In genomic region chr1:81802601-81803422, GRCh38 we compare ENCODE assay signal across 9 cellular contexts. TPM values are rescaled to one million over a fixed set of nuclear protein-coding genes. Genes with fewer than 3 reads are reported as not detected.
DNase-seq lines count a peak whose midpoint lies in the region; ATAC-seq and TF ChIP-seq lines count a peak whose summit lies in the region.
"Had no signal": no experiment of that assay in that cellular context is flagged by ENCODE, and none has a peak within 500 bp of the region (broad histone marks: within the 10 kb centered on the region; RNA-seq: fewer than 3 reads in every experiment).

No MANE protein-coding gene starts in this region.

- peak overlapping the region; percentile 99 for H3K4me3 ChIP-seq in HUES48 (ENCODE audit: low read depth, low read length)
- H3K4me3 ChIP-seq in CD8-positive, alpha-beta memory T cell (ENCODE audit: low read length), result no peak overlapping the region

- peak; percentile 46 for DNase-seq in Ammon's horn (ENCODE audit: low spot score)
- DNase-seq in SKM-1 treated with dmso at 0.1 percent for 144 hours (lab: John Stamatoyannopoulos, UW; ENCODE audit: unreplicated experiment), result peak; percentile 21
- peak; percentile 13 for DNase-seq in globus pallidus (ENCODE audit: low spot score)
- DNase-seq in omental fat pad (ENCODE audit: low spot score), result no peak
- no peak for DNase-seq in CD8-positive, alpha-beta memory T cell
- no peak for DNase-seq in cerebellar nuclear complex (lab: John Stamatoyannopoulos, UW)

- H3K9ac ChIP-seq in HUES48 (ENCODE audit: low read depth, low read length), result peak overlapping the region; percentile 62

- POLR2A ChIA-PET in CD8-positive, alpha-beta memory T cell (lab: Charles Lee), result no interaction called here

- 0 out of 2 replicates have a peak, but pooled peaks cover 2% of the 10 kb centered on the region for H3K27me3 ChIP-seq in HUES48 (ENCODE audit: control insufficient read depth, insufficient read depth, low read length)
- H3K27me3 ChIP-seq in CD8-positive, alpha-beta memory T cell (ENCODE audit: insufficient read depth, low read length, poor library complexity, severe bottlenecking), result no peaks in the 10 kb centered on the region

- H3K36me3 Mint-ChIP-seq in CD8-positive, alpha-beta memory T cell, result peaks cover 0 to 5% (median 0%) of the 10 kb centered on the region in 3 donors

- no peak for TF ChIP-seq CTCF in omental fat pad (IDR thresholded peaks at IDR 0.05)

- no peak overlapping the region for H3K27ac Mint-ChIP-seq in CD8-positive, alpha-beta memory T cell

- no peaks in the 10 kb centered on the region for H3K4me1 Mint-ChIP-seq in CD8-positive, alpha-beta memory T cell

- no peaks in the 10 kb centered on the region for H3K36me3 ChIP-seq in HUES48 (ENCODE audit: control insufficient read depth, insufficient read depth, low read length)
- no peaks in the 10 kb centered on the region for H3K36me3 ChIP-seq in CD8-positive, alpha-beta memory T cell (ENCODE audit: insufficient read depth, low read length)

- H3K4me3 Mint-ChIP-seq in CD8-positive, alpha-beta memory T cell, result no peak overlapping the region

- no peaks in the 10 kb centered on the region for H3K9me3 ChIP-seq in HUES48 (ENCODE audit: control insufficient read depth, insufficient read depth, low read length)
- H3K9me3 ChIP-seq in CD8-positive, alpha-beta memory T cell (ENCODE audit: low read length), result no peaks in the 10 kb centered on the region

- peak; percentile 76 for ATAC-seq in omental fat pad (ENCODE audit: low FRiP score)
- no peak for ATAC-seq in HG02588 (IDR thresholded peaks at IDR 0.05; ENCODE audit: unreplicated experiment)
- ATAC-seq: HCT116 had no signal

- H3K4me1 ChIP-seq in HUES48 (ENCODE audit: control insufficient read depth, insufficient read depth, low read length), result peaks cover 54% of the 10 kb centered on the region
- no peaks in the 10 kb centered on the region for H3K4me1 ChIP-seq in CD8-positive, alpha-beta memory T cell (ENCODE audit: insufficient read depth, low read length)

- CTCF ChIA-PET in CD8-positive, alpha-beta memory T cell (lab: Charles Lee), result no interaction called here

- H3K27ac ChIP-seq in HUES48 (ENCODE audit: low read depth, low read length), result peak overlapping the region; percentile 86
- H3K27ac ChIP-seq in CD8-positive, alpha-beta memory T cell (ENCODE audit: low read depth, low read length), result no peak overlapping the region

- H3K9me3 Mint-ChIP-seq in CD8-positive, alpha-beta memory T cell, result peaks cover 2 to 32% (median 17%) of the 10 kb centered on the region in 5 donors

- peaks cover 21 to 24% of the 10 kb centered on the region in 2 donors for H3K27me3 Mint-ChIP-seq in CD8-positive, alpha-beta memory T cell

RNA-seq across cellular contexts. Expression of gene ADGRL2, which starts 2.1 kb away (rescaled TPM):
- 10 to 100 TPM; 50.7 to 72.4 (median 54.2) TPM for total RNA-seq in omental fat pad
- not detected for total RNA-seq in CD8-positive, alpha-beta memory T cell
- not detected for polyA plus RNA-seq in CD8-positive, alpha-beta memory T cell

Comparison
In these comparisons a context has a peak if more than half of its experiments do, and no peak if none do; other contexts are left out.
1. DNase-seq: peak in Ammon's horn (single experiment), SKM-1 treated with dmso at 0.1 percent for 144 hours (single experiment) and globus pallidus (single experiment); none in omental fat pad (single experiment), CD8-positive, alpha-beta memory T cell (0 of 5) and cerebellar nuclear complex (0 of 2).
2. RNA of gene ADGRL2, which starts 2.1 kb away (total RNA-seq): 50.7 to 72.4 TPM in omental fat pad; not detected in CD8-positive, alpha-beta memory T cell; every median in the first group is over 10 times any median in the second.